ENCODE assay signal across 26 cellular contexts in the genomic region with DNA sequence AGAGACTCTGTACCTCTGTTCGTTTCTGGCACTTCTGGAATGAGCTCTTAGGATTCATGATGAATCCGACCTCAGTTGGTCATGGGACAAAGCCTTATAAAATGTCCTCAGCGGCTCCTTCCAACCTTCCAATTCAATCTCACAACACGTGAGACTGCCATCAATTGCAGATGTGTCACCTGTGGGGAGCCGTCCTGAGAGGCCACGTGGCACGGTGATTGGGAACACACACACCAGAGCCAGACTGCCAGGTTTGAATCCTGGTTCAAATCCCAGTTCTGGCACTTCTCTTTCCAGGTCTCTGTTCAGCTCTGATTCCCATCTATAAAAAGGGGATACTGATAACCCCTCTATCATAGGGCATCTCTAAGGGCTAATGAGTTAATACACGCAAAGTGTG.
"Had no signal": no experiment of that assay in that cellular context is flagged by ENCODE, and none has a peak within 500 bp of the region (broad histone marks: within the 10 kb centered on the region; RNA-seq: fewer than 3 reads in every experiment).

No MANE protein-coding gene starts in this region.

- H3K4me2 ChIP-seq: hepatocyte had no signal

- H3K27ac ChIP-seq: epithelial cell of prostate, foreskin keratinocyte, gastroesophageal sphincter, heart left ventricle, hepatocyte, left ventricle myocardium inferior, lower lobe of right lung, prostate gland, right atrium auricular region, sigmoid colon, stomach, thyroid gland had no signal

- H3K27me3 ChIP-seq: gastroesophageal sphincter, right atrium auricular region, sigmoid colon, thyroid gland had no signal

- H3K79me2 ChIP-seq: hepatocyte had no signal

- H3K9me3 ChIP-seq: gastroesophageal sphincter, left ventricle myocardium inferior, lower lobe of right lung, mucosa of descending colon, prostate gland, sigmoid colon, stomach, thyroid gland had no signal

- DNase-seq: cortex of kidney; effector CD4-positive, alpha-beta T cell; endodermal cell; foreskin keratinocyte; heart left ventricle; kidney glomerular epithelial cell; left colon; left ventricle myocardium inferior; lower lobe of right lung; mesenchymal stem cell; mucosa of descending colon; naive B cell; sigmoid colon; stimulated activated CD4-positive, alpha-beta T cell treated with anti-CD3 and anti-CD28 coated beads, Interleukin-2, amount 100 ng/mL, for 24 hours; stimulated activated CD4-positive, alpha-beta T cell treated with anti-CD3 and anti-CD28 coated beads, Interleukin-4, amount 100 ng/mL, for 24 hours; stimulated activated naive CD4-positive, alpha-beta T cell treated with Interleukin-2 at 50 U/mL for 16 hours; stomach; thyroid gland; trophoblast cell had no signal

- H3K4me3 ChIP-seq: gastroesophageal sphincter, heart left ventricle, hepatocyte, left ventricle myocardium inferior, lower lobe of right lung, mucosa of descending colon, prostate gland, right atrium auricular region, sigmoid colon, stomach, thyroid gland had no signal

- H3K36me3 ChIP-seq: gastroesophageal sphincter, heart left ventricle, left ventricle myocardium inferior, lower lobe of right lung, prostate gland, right atrium auricular region, sigmoid colon, stomach, thyroid gland had no signal

- H2AFZ ChIP-seq: hepatocyte had no signal

- H3K4me1 ChIP-seq: heart left ventricle, left ventricle myocardium inferior, lower lobe of right lung, prostate gland, right atrium auricular region, sigmoid colon, stomach, thyroid gland had no signal

- ATAC-seq: esophagus mucosa; gastroesophageal sphincter; heart left ventricle; left colon; lower lobe of right lung; mucosa of descending colon; natural killer cell treated with Interleukin-12 subunit alpha and Interleukin-12 subunit beta and Interleukin-15 and Interleukin-18, amount 100 ng/mL, for 72 hours had no signal
